1 cellular context compared by ENCODE assay signal in the genomic region with DNA sequence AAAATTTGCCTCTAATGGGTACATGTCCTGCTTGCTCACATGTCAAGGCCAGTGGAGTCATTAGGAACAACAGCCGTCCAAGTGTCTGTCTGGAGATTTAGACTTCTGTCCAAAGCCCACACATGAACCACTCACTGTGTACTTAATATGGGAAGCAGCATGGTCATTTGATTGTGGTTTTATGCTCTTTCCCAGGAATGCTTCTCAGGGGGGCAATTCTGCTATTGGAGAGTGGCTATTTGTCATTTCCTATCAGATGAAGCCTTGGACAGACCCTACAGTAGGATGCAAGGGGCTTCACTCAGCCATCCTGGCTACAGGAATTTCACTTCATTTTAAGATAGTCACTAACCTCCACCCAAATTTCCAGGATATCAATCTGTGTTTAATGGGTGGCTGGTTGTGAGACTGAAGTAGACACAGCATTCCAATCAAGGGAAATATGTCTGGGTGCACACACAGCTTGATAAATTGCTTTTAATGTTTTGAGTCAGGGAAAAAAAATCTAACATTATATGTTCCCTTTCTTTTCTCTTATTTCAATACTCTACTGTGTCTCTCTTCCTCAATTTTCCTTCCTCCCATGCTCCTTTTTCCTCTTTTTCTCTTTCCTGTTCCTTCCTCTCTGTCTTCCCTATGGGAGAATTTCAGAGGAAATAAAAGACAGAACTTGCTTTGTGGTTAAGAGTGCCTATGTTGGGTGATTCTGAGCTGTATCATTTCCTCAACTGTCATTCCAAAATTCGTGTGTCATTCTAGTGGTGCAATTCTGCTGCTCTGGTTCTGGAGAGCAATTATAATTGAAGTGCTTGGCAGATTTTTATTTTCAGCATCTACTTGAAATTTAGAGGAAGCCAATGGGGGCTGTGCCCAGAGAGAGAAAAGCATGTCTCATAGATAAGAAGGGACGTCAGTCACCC.
TF ChIP-seq lines count a peak whose summit lies in the region.

No MANE protein-coding gene starts in this region.

TF ChIP-seq in HepG2, 621 proteins besides CTCF, POLR2A, EP300 and RAD21:
- TF ChIP-seq, protein P1, sequence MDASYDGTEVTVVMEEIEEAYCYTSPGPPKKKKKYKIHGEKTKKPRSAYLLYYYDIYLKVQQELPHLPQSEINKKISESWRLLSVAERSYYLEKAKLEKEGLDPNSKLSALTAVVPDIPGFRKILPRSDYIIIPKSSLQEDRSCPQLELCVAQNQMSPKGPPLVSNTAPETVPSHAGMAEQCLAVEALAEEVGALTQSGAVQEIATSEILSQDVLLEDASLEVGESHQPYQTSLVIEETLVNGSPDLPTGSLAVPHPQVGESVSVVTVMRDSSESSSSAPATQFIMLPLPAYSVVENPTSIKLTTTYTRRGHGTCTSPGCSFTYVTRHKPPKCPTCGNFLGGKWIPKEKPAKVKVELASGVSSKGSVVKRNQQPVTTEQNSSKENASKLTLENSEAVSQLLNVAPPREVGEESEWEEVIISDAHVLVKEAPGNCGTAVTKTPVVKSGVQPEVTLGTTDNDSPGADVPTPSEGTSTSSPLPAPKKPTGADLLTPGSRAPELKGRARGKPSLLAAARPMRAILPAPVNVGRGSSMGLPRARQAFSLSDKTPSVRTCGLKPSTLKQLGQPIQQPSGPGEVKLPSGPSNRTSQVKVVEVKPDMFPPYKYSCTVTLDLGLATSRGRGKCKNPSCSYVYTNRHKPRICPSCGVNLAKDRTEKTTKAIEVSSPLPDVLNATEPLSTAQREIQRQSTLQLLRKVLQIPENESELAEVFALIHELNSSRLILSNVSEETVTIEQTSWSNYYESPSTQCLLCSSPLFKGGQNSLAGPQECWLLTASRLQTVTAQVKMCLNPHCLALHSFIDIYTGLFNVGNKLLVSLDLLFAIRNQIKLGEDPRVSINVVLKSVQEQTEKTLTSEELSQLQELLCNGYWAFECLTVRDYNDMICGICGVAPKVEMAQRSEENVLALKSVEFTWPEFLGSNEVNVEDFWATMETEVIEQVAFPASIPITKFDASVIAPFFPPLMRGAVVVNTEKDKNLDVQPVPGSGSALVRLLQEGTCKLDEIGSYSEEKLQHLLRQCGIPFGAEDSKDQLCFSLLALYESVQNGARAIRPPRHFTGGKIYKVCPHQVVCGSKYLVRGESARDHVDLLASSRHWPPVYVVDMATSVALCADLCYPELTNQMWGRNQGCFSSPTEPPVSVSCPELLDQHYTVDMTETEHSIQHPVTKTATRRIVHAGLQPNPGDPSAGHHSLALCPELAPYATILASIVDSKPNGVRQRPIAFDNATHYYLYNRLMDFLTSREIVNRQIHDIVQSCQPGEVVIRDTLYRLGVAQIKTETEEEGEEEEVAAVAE (CRISPR knock-in tag; IDR thresholded peaks at IDR 0.05; ENCODE audit: borderline replicate concordance): no peak
- TF ChIP-seq TOPORS (CRISPR knock-in tag; IDR thresholded peaks at IDR 0.05): no peak
